8 cellular contexts compared by ENCODE assay signal in genomic region chr11:45179686-45180085, GRCh38. TPM values are rescaled to one million over a fixed set of nuclear protein-coding genes. Genes with fewer than 3 reads are reported as not detected.
A peak's percentile ranks its signal among the peaks of the same experiment; 100 is the strongest.
DNase-seq lines count a peak whose midpoint lies in the region; ATAC-seq and TF ChIP-seq lines count a peak whose summit lies in the region.
"Had no signal": no experiment of that assay in that cellular context is flagged by ENCODE, and none has a peak within 500 bp of the region (broad histone marks: within the 10 kb centered on the region; RNA-seq: fewer than 3 reads in every experiment).

No MANE protein-coding gene starts in this region.

- H2BK15ac ChIP-seq in H9 (ENCODE audit: low read depth, low read length) = no peak overlapping the region

- H3K27ac Mint-ChIP-seq in H9 = no peak overlapping the region

- intact Hi-C loops in right cardiac atrium (cut with DNase I) = loop anchor here in 1 of 4 donors (5.0 kb wide), 1 partner anchor 32 kb away; the partner anchor contains the start of gene PRDM11

- no peaks in the 10 kb centered on the region for H3K9me3 ChIP-seq in H9 (ENCODE audit: control insufficient read depth, low read depth, low read length)
- no peaks in the 10 kb centered on the region for H3K9me3 ChIP-seq in right cardiac atrium (ENCODE audit: control insufficient read depth, low read length)

- H3K4me3 Mint-ChIP-seq in H9 = peak overlapping the region; percentile 72 to 89

- no peaks in the 10 kb centered on the region for H3K79me1 ChIP-seq in H9 (ENCODE audit: insufficient read depth, low read depth, low read length, poor library complexity, severe bottlenecking)

- H2BK5ac ChIP-seq in H9 (ENCODE audit: insufficient read length, low read length) = no peak overlapping the region

- H2BK12ac ChIP-seq in H9 (ENCODE audit: insufficient read length, low read depth, low read length) = no peak overlapping the region

- peak overlapping the region; percentile 19; the same call in 1 of the 2 replicates for H3K14ac ChIP-seq in H9 (ENCODE audit: insufficient read depth, low read length)

- H4K91ac ChIP-seq in H9 (ENCODE audit: insufficient read length, low read depth, low read length) = no peak overlapping the region

- no peak overlapping the region for H3K9ac ChIP-seq in H9 (ENCODE audit: extremely low read depth, insufficient read length, low read length)

- WGBS in H9 (ENCODE audit: extremely low coverage, insufficient read length, low lambda C conversion rate) = no CpG with 5 or more reads among the region's 3 CpGs
- WGBS in right cardiac atrium = 69% methylated on average over 3 of the region's 3 CpGs

- H4K5ac ChIP-seq in H9 (ENCODE audit: insufficient read length, low read depth, low read length) = no peak overlapping the region

- H2AK5ac ChIP-seq in H9 (ENCODE audit: insufficient read length, low read length) = no peak overlapping the region

- no peak overlapping the region for H2BK20ac ChIP-seq in H9 (ENCODE audit: low read depth, low read length, poor library complexity, severe bottlenecking)

- ATAC-seq in right cardiac atrium = no peak
- ATAC-seq in HG03097 (IDR thresholded peaks at IDR 0.05; ENCODE audit: low FRiP score, unreplicated experiment) = no peak
- ATAC-seq in GM21367 (IDR thresholded peaks at IDR 0.05; ENCODE audit: unreplicated experiment) = no peak

- H3K27me3 ChIP-seq in H9 (ENCODE audit: insufficient read depth, low read length) (no peaks in the 10 kb centered on the region), right cardiac atrium (ENCODE audit: control insufficient read depth, insufficient read depth) (no peaks in the 10 kb centered on the region)

- no peaks in the 10 kb centered on the region; the same call in 1 of the 2 replicates for H3K4me1 ChIP-seq in H9 (ENCODE audit: insufficient read depth, low read length)
- peaks cover 11% of the 10 kb centered on the region for H3K4me1 ChIP-seq in right cardiac atrium (ENCODE audit: control insufficient read depth, insufficient read depth, low read length)

- no peak overlapping the region for H2AFZ ChIP-seq in H9 (ENCODE audit: low read length)

- no peaks in the 10 kb centered on the region for H3K23me2 ChIP-seq in H9 (ENCODE audit: insufficient read length, low read depth, low read length, poor library complexity, severe bottlenecking)

- H4K20me1 ChIP-seq in H9 (ENCODE audit: control insufficient read depth, insufficient read depth, insufficient read length) = no peaks in the 10 kb centered on the region

- peak overlapping the region; percentile 48 for H3K4me2 ChIP-seq in H9 (ENCODE audit: insufficient read depth, insufficient read length, low read length)

- no peak overlapping the region for H3K4me3 ChIP-seq in right cardiac atrium (ENCODE audit: low read length)
- H3K4me3 ChIP-seq in skeletal muscle cell (ENCODE audit: low read depth, low read length) = peak overlapping the region; percentile 45

- H3K18ac ChIP-seq in H9 (ENCODE audit: insufficient read length, low read depth, low read length) = no peak overlapping the region

- H3K79me2 ChIP-seq in H9 (ENCODE audit: insufficient read depth, low read length) = no peaks in the 10 kb centered on the region

- peaks cover 0 to 2% (median 0%) of the 10 kb centered on the region in 3 experiments; a peak in 1 of 7 replicates for H3K36me3 Mint-ChIP-seq in H9 (ENCODE audit: insufficient read depth in 1 of 3, low read depth in 3 of 3)

- TF ChIP-seq CTCF in H9 (conservative IDR thresholded peaks at IDR 0.05) = no peak
- TF ChIP-seq CTCF in VCaP (conservative IDR thresholded peaks at IDR 0.05) = no peak

- H3T11ph ChIP-seq in H9 (ENCODE audit: low read length) = no peak overlapping the region

- no peaks in the 10 kb centered on the region for H3K9me3 Mint-ChIP-seq in H9

- H3K27ac ChIP-seq in H9 (ENCODE audit: insufficient read length, low read depth, low read length) (no peak overlapping the region), VCaP (peak overlapping the region; percentile 68; the same call in 1 of the 2 replicates), right cardiac atrium (ENCODE audit: low read length) (peak overlapping the region; percentile 83)

- DNase-seq in H9 = no peak
- peak in 1 of 3 donors; percentile 48 for DNase-seq in right cardiac atrium
- no peak for DNase-seq in skeletal muscle cell (ENCODE audit: low read depth)
- no peak for DNase-seq in T-helper 9 cell
- DNase-seq: NCI-H1417 treated with DMSO at 0.1 percent for 48 hours had no signal

- no peak overlapping the region for H3K4ac ChIP-seq in H9 (ENCODE audit: low read depth, low read length)

- peaks cover 9 to 11% of the 10 kb centered on the region in 2 experiments for H3K4me1 Mint-ChIP-seq in H9

- H3K56ac ChIP-seq in H9 (ENCODE audit: insufficient read length, low read depth, low read length) = no peak overlapping the region

- H3K27me3 Mint-ChIP-seq in H9 (ENCODE audit: low read depth) = peaks cover 24% of the 10 kb centered on the region

- no peak overlapping the region for H2BK120ac ChIP-seq in H9 (ENCODE audit: low read depth, low read length, poor library complexity, severe bottlenecking)

- H3K23ac ChIP-seq in H9 (ENCODE audit: insufficient read length, low read depth, low read length) = no peak overlapping the region

- no peak overlapping the region for H4K8ac ChIP-seq in H9 (replicated peaks; ENCODE audit: insufficient read length, low read depth, low read length)

RNA-seq across cellular contexts. Expression of gene PRDM11, which starts 33.2 kb away (rescaled TPM):
- total RNA-seq in H9 (2021) (11.5 and 12.0 TPM in 2 replicates), right cardiac atrium (10 to 100 TPM; 27.5 to 33.9 (median 29.9) TPM)
- 9.5 TPM for polyA plus RNA-seq in right cardiac atrium
